17 cellular contexts compared by ENCODE assay signal in genomic region chr15:88323468-88323867, GRCh38.
A peak's percentile ranks its signal among the peaks of the same experiment; 100 is the strongest.
DNase-seq lines count a peak whose midpoint lies in the region; ATAC-seq and TF ChIP-seq lines count a peak whose summit lies in the region.
"Had no signal": no experiment of that assay in that cellular context is flagged by ENCODE, and none has a peak within 500 bp of the region (broad histone marks: within the 10 kb centered on the region; RNA-seq: fewer than 3 reads in every experiment).

No MANE protein-coding gene starts in this region.

- TF ChIP-seq CTCF in HFFc6 (IDR thresholded peaks at IDR 0.05) (no peak), left lung (IDR thresholded peaks at IDR 0.05) (no peak), upper lobe of right lung (IDR thresholded peaks at IDR 0.05) (no peak), body of pancreas (IDR thresholded peaks at IDR 0.05) (no peak)

- no peaks in the 10 kb centered on the region for H3K36me3 Mint-ChIP-seq in HFFc6 (ENCODE audit: low read depth)
- H3K36me3 Mint-ChIP-seq in stimulated activated naive B cell treated with anti-CD40 and anti-IgM and Interleukin-4, amounts not matched to agents 10 μg/mL and 1 μg/mL and 100 μg/mL, for 72 hours = no peaks in the 10 kb centered on the region
- H3K36me3 Mint-ChIP-seq: CD14-positive monocyte; CD4-positive, alpha-beta memory T cell had no signal

- no peaks in the 10 kb centered on the region for H3K4me1 ChIP-seq in left lung
- H3K4me1 ChIP-seq in upper lobe of right lung = no peaks in the 10 kb centered on the region
- H3K4me1 ChIP-seq in body of pancreas = no peaks in the 10 kb centered on the region
- H3K4me1 ChIP-seq: BLaER1 had no signal

- H3K9me3 ChIP-seq in left lung (no peaks in the 10 kb centered on the region), upper lobe of right lung (no peaks in the 10 kb centered on the region), body of pancreas (no peaks in the 10 kb centered on the region)
- H3K9me3 ChIP-seq: BLaER1 had no signal

- WGBS in body of pancreas, 2 donors = 59 to 69% methylated on average over 7 to 8 of the region's 8 CpGs

- peak; percentile 44 for ATAC-seq in left lung
- peak; percentile 64 for ATAC-seq in upper lobe of right lung
- no peak for ATAC-seq in body of pancreas
- ATAC-seq in stimulated activated naive B cell treated with anti-CD40 and anti-IgM and Interleukin-4, amounts not matched to agents 10 μg/mL and 1 μg/mL and 100 μg/mL, for 72 hours (replicated peaks) = no peak
- ATAC-seq: GM12878 had no signal

- no peak overlapping the region for H3K4me3 Mint-ChIP-seq in HFFc6
- H3K4me3 Mint-ChIP-seq in stimulated activated naive B cell treated with anti-CD40 and anti-IgM and Interleukin-4, amounts not matched to agents 10 μg/mL and 1 μg/mL and 100 μg/mL, for 72 hours = no peak overlapping the region
- H3K4me3 Mint-ChIP-seq: CD14-positive monocyte; CD4-positive, alpha-beta memory T cell had no signal

- no peak overlapping the region for H3K4me3 ChIP-seq in left lung
- no peak overlapping the region for H3K4me3 ChIP-seq in upper lobe of right lung
- no peak overlapping the region for H3K4me3 ChIP-seq in body of pancreas
- H3K4me3 ChIP-seq: BLaER1, GM12878 had no signal

- peaks cover 5% of the 10 kb centered on the region; the same call in 1 of the 2 replicates for H3K9me3 Mint-ChIP-seq in HFFc6
- H3K9me3 Mint-ChIP-seq in stimulated activated naive B cell treated with anti-CD40 and anti-IgM and Interleukin-4, amounts not matched to agents 10 μg/mL and 1 μg/mL and 100 μg/mL, for 72 hours = no peaks in the 10 kb centered on the region

- intact Hi-C loops in left lung (cut with DNase I) = no loop called here
- intact Hi-C loops in upper lobe of right lung (cut with DNase I) = no loop called here
- intact Hi-C loops in body of pancreas (cut with DNase I) = no loop called here

- H3K4me1 Mint-ChIP-seq in HFFc6 (ENCODE audit: low read depth) = peaks cover 16% of the 10 kb centered on the region
- H3K4me1 Mint-ChIP-seq in stimulated activated naive B cell treated with anti-CD40 and anti-IgM and Interleukin-4, amounts not matched to agents 10 μg/mL and 1 μg/mL and 100 μg/mL, for 72 hours = no peaks in the 10 kb centered on the region
- H3K4me1 Mint-ChIP-seq: CD14-positive monocyte; CD4-positive, alpha-beta memory T cell had no signal

- peak overlapping the region; percentile 72; the same call in 1 of the 2 replicates for H3K27ac Mint-ChIP-seq in HFFc6
- no peak overlapping the region for H3K27ac Mint-ChIP-seq in stimulated activated naive B cell treated with anti-CD40 and anti-IgM and Interleukin-4, amounts not matched to agents 10 μg/mL and 1 μg/mL and 100 μg/mL, for 72 hours
- H3K27ac Mint-ChIP-seq: CD14-positive monocyte; CD4-positive, alpha-beta memory T cell had no signal

- peak; percentile 82 for DNase-seq in DMS79 (lab: John Stamatoyannopoulos, UW)
- no peak for DNase-seq in HFFc6
- no peak for DNase-seq in left lung
- DNase-seq in upper lobe of right lung = no peak
- no peak for DNase-seq in hepatic stellate cell (ENCODE audit: low spot score)
- DNase-seq in body of pancreas = no peak
- DNase-seq in stimulated activated naive B cell treated with anti-CD40 and anti-IgM and Interleukin-4, amounts not matched to agents 10 μg/mL and 1 μg/mL and 100 μg/mL, for 72 hours = no peak
- DNase-seq: 8988T; CD4-positive, alpha-beta memory T cell; DMS153; DND-41; EL; HCEC 1CT; IMR-90 had no signal

- peaks cover 0 to 13% of the 10 kb centered on the region in 2 donors for H3K27me3 ChIP-seq in left lung
- peaks cover 9% of the 10 kb centered on the region for H3K27me3 ChIP-seq in upper lobe of right lung
- H3K27me3 ChIP-seq in body of pancreas = no peaks in the 10 kb centered on the region
- H3K27me3 ChIP-seq: BLaER1 had no signal

- TF ChIP-seq POLR2A in body of pancreas (IDR thresholded peaks at IDR 0.05) = no peak

- H3K27ac ChIP-seq in left lung = no peak overlapping the region
- no peak overlapping the region for H3K27ac ChIP-seq in upper lobe of right lung
- no peak overlapping the region for H3K27ac ChIP-seq in body of pancreas
- H3K27ac ChIP-seq: BLaER1 had no signal

- H3K27me3 Mint-ChIP-seq in HFFc6 (ENCODE audit: insufficient read depth) = peaks cover 5% of the 10 kb centered on the region
- H3K27me3 Mint-ChIP-seq in stimulated activated naive B cell treated with anti-CD40 and anti-IgM and Interleukin-4, amounts not matched to agents 10 μg/mL and 1 μg/mL and 100 μg/mL, for 72 hours = peaks cover 17 to 20% of the 10 kb centered on the region in 2 donors

- H3K36me3 ChIP-seq in left lung (no peaks in the 10 kb centered on the region), upper lobe of right lung (no peaks in the 10 kb centered on the region), body of pancreas (replicated peaks in 1 of 2; ENCODE audit: insufficient read depth in 1 of 2, low read depth in 2 of 2) (no peaks in the 10 kb centered on the region)
- H3K36me3 ChIP-seq: BLaER1 had no signal

Comparison
In these comparisons a context has a peak if more than half of its experiments do, and no peak if none do; other contexts are left out.
1. ATAC-seq: peak in left lung (single experiment) and upper lobe of right lung (single experiment); none in body of pancreas (single experiment) and stimulated activated naive B cell treated with anti-CD40 and anti-IgM and Interleukin-4, amounts not matched to agents 10 μg/mL and 1 μg/mL and 100 μg/mL, for 72 hours (0 of 2).